19 cellular contexts compared by ENCODE assay signal in the genomic region with DNA sequence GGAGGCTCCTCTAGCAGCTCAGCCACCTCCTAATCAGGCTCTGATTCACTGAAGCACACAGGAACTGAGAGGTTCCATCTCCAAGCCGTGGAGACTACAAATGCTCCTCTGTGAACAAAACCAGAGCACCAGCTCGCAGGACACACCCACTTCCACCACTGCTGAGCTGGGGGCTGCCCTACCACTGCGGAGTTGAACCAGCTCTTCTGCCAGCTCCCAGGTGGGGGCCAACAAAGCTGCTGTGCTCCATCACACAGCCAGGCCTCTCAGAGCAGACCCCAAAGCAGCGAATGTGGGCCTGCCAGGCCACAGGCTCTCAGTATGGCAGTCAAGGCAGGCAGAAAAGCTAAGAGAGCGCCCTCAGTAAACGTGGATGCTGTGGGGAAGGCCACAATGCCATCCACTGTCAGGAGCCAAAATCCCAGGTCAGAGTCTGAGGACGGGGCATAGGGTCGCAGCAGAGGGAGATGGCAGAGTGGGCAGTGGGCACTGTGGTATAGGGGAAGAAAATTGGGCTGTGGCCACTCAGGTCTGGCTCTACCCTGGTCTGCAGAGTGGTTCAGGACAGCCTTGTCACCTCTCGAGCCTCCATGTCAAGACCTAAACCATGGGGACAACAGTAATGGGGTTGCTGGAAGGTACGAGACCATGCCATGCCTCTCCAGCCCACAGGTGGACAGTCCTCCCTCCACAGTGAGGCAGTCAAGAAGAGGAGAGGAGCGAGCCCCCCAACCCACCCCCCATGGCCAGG.
A peak's percentile ranks its signal among the peaks of the same experiment; 100 is the strongest.
DNase-seq lines count a peak whose midpoint lies in the region; ATAC-seq, FAIRE-seq and TF ChIP-seq lines count a peak whose summit lies in the region.
"Had no signal": no experiment of that assay in that cellular context is flagged by ENCODE, and none has a peak within 500 bp of the region (broad histone marks: within the 10 kb centered on the region; RNA-seq: fewer than 3 reads in every experiment).

No MANE protein-coding gene starts in this region.

- no peak overlapping the region for H3K4me2 ChIP-seq in H1 (ENCODE audit: insufficient read depth in 1 of 2, low read depth in 2 of 2, low read length in 2 of 2)

- H4K91ac ChIP-seq in H1 (replicated peaks; ENCODE audit: insufficient read length, low read length), result no peak overlapping the region

- no peak for TF ChIP-seq POLR2A in H1 (IDR thresholded peaks at IDR 0.05; ENCODE audit: control extremely low read depth in 1 of 2, low read depth in 2 of 2, low read length in 2 of 2)
- TF ChIP-seq POLR2A in vagina (IDR thresholded peaks at IDR 0.05), result no peak

- H4K20me1 ChIP-seq in H1 (replicated peaks in 1 of 2; ENCODE audit: control insufficient read depth in 1 of 2, insufficient read depth in 2 of 2, low read length in 2 of 2), result no peaks in the 10 kb centered on the region

- H3K23ac ChIP-seq in H1 (ENCODE audit: insufficient read length), result no peak overlapping the region

- H3K9me3 Mint-ChIP-seq in natural killer cell treated with Interleukin-12 subunit alpha and Interleukin-12 subunit beta and Interleukin-15 and Interleukin-18, amount 100 ng/mL, for 72 hours, result peaks cover 2% of the 10 kb centered on the region
- H3K9me3 Mint-ChIP-seq in natural killer cell (no peaks in the 10 kb centered on the region), osteocyte (ENCODE audit: unreplicated experiment) (no peaks in the 10 kb centered on the region)
- H3K9me3 Mint-ChIP-seq: CD8-positive, alpha-beta T cell had no signal

- no peak overlapping the region for H3K4me3 Mint-ChIP-seq in natural killer cell treated with Interleukin-12 subunit alpha and Interleukin-12 subunit beta and Interleukin-15 and Interleukin-18, amount 100 ng/mL, for 72 hours
- H3K4me3 Mint-ChIP-seq in natural killer cell (no peak overlapping the region), osteocyte (ENCODE audit: unreplicated experiment) (no peak overlapping the region)
- H3K4me3 Mint-ChIP-seq: CD8-positive, alpha-beta T cell; HFFc6 had no signal

- no peak for TF ChIP-seq RAD21 in H1 (IDR thresholded peaks at IDR 0.05 in 1 of 2, conservative IDR thresholded peaks at IDR 0.05 in 1 of 2; ENCODE audit: low read depth in 2 of 2, low read length in 2 of 2)

- no peak overlapping the region for H3K14ac ChIP-seq in H1 (ENCODE audit: insufficient read length)

- peaks cover 3 to 4% of the 10 kb centered on the region in 2 experiments; a peak in 3 of 4 replicates for H3K9me3 ChIP-seq in H1 (ENCODE audit: insufficient read depth in 2 of 2, low read depth in 1 of 2, low read length in 1 of 2)
- no peaks in the 10 kb centered on the region for H3K9me3 ChIP-seq in vagina

- H3K23me2 ChIP-seq in H1 (ENCODE audit: low read depth, low read length), result peaks cover 12% of the 10 kb centered on the region; the same call in 1 of the 2 replicates

- DNase-seq in natural killer cell treated with Interleukin-12 subunit alpha and Interleukin-12 subunit beta and Interleukin-15 and Interleukin-18, amount 100 ng/mL, for 72 hours (ENCODE audit: low spot score), result peak; percentile 28
- DNase-seq in natural killer cell (no peak), H1 (ENCODE audit: low read depth in 1 of 2, low spot score in 2 of 2) (peak in 1 of 2 experiments; percentile 35), osteocyte (ENCODE audit: extremely low spot score, unreplicated experiment) (peak; percentile 75), vagina (ENCODE audit: extremely low spot score in 2 of 2) (peak; percentile 81 to 91), RPMI8226 (no peak)
- DNase-seq in activated CD4-positive, alpha-beta T cell treated with anti-CD3 and anti-CD28 coated beads, Interleukin-2, amount 50 U/mL, for 1 hour, result no peak
- DNase-seq: GF-D8; GOT3; HFFc6; NCI-H1436 treated with DMSO at 0.1 percent for 48 hours; NCI-H526; NK-92 treated with Interleukin-12 subunit alpha and Interleukin-12 subunit beta, amount 100 ng/mL, for 24 hours; OCI-M1 had no signal

- no peaks in the 10 kb centered on the region for H3K27me3 ChIP-seq in H1 (replicated peaks in 1 of 4; ENCODE audit: control insufficient read depth in 3 of 4, extremely low read depth in 1 of 4, insufficient read depth in 3 of 4, low read length in 3 of 4)
- no peaks in the 10 kb centered on the region for H3K27me3 ChIP-seq in vagina

- no peak overlapping the region for H3K27ac Mint-ChIP-seq in natural killer cell treated with Interleukin-12 subunit alpha and Interleukin-12 subunit beta and Interleukin-15 and Interleukin-18, amount 100 ng/mL, for 72 hours
- H3K27ac Mint-ChIP-seq in natural killer cell, result no peak overlapping the region
- H3K27ac Mint-ChIP-seq in osteocyte (ENCODE audit: unreplicated experiment), result no peak overlapping the region
- H3K27ac Mint-ChIP-seq: CD8-positive, alpha-beta T cell; HFFc6 had no signal

- CTCF ChIA-PET in H1 (lab: Charles Lee; ENCODE audit: partially characterized antibody), result interaction anchor here (0.8 to 2.1 kb wide), 4 partner anchors 9 to 77 kb away, joined by 3 to 6 read pairs (median 4); no protein-coding TSS in a partner anchor

- no peak overlapping the region for H2AK5ac ChIP-seq in H1 (ENCODE audit: low read depth, low read length)

- WGBS in H1 (ENCODE audit: extremely low coverage in 1 of 2, insufficient coverage in 1 of 2, insufficient read length in 1 of 2, insufficient replicate concordance in 2 of 2, low coverage in 1 of 2, low lambda C conversion rate in 2 of 2, missing lambda C conversion rate in 1 of 2), 2 experiments, result 87% methylated on average over 11 of the region's 11 CpGs; no CpG with 5 or more reads in 1 of the 2 experiments

- H3K4me1 ChIP-seq in H1 (replicated peaks in 1 of 4; ENCODE audit: control insufficient read depth in 3 of 4, insufficient read depth in 4 of 4, low read length in 3 of 4), result no peaks in the 10 kb centered on the region
- H3K4me1 ChIP-seq in vagina, result no peaks in the 10 kb centered on the region

- H3K79me1 ChIP-seq in H1 (ENCODE audit: low read depth, low read length), result no peaks in the 10 kb centered on the region

- no peak overlapping the region for H3K56ac ChIP-seq in H1 (replicated peaks; ENCODE audit: insufficient read length, low read depth, low read length)

- H3K27ac ChIP-seq in H1 (ENCODE audit: low read depth, low read length) (no peak overlapping the region), vagina (no peak overlapping the region)
- H3K27ac ChIP-seq: HL-60, RWPE1 had no signal

- H3K4me1 Mint-ChIP-seq in natural killer cell treated with Interleukin-12 subunit alpha and Interleukin-12 subunit beta and Interleukin-15 and Interleukin-18, amount 100 ng/mL, for 72 hours (ENCODE audit: low read depth in 2 of 2), result no peaks in the 10 kb centered on the region
- no peaks in the 10 kb centered on the region for H3K4me1 Mint-ChIP-seq in natural killer cell
- no peaks in the 10 kb centered on the region for H3K4me1 Mint-ChIP-seq in osteocyte (ENCODE audit: unreplicated experiment)

- no peaks in the 10 kb centered on the region for H3K36me3 Mint-ChIP-seq in natural killer cell treated with Interleukin-12 subunit alpha and Interleukin-12 subunit beta and Interleukin-15 and Interleukin-18, amount 100 ng/mL, for 72 hours
- H3K36me3 Mint-ChIP-seq in natural killer cell, result no peaks in the 10 kb centered on the region
- no peaks in the 10 kb centered on the region for H3K36me3 Mint-ChIP-seq in osteocyte (ENCODE audit: unreplicated experiment)
- H3K36me3 Mint-ChIP-seq: CD8-positive, alpha-beta T cell had no signal

- no peak overlapping the region for H2BK12ac ChIP-seq in H1 (ENCODE audit: low read depth, low read length)

- H3K36me3 ChIP-seq in H1 (ENCODE audit: control insufficient read depth in 2 of 4, insufficient read depth in 4 of 4, low read length in 3 of 4) (no peaks in the 10 kb centered on the region), vagina (no peaks in the 10 kb centered on the region)

- TF ChIP-seq CTCF in natural killer cell (IDR thresholded peaks at IDR 0.05) (no peak), H1 (IDR thresholded peaks at IDR 0.05; ENCODE audit: control extremely low read depth in 1 of 3, insufficient read depth in 1 of 3, low read depth in 1 of 3, low read length in 3 of 3) (no peak), osteocyte (IDR thresholded peaks at IDR 0.05) (no peak), vagina (IDR thresholded peaks at IDR 0.05) (no peak)

- H4K5ac ChIP-seq in H1 (ENCODE audit: insufficient read length, low read depth, low read length), result no peak overlapping the region

- H3K4ac ChIP-seq in H1 (replicated peaks; ENCODE audit: insufficient read length, low read depth, low read length), result no peak overlapping the region

- H2BK5ac ChIP-seq in H1 (ENCODE audit: low read depth, low read length), result no peak overlapping the region

- H3K4me3 ChIP-seq in H1 (ENCODE audit: extremely low read depth in 1 of 4, insufficient read depth in 2 of 4, low read depth in 3 of 4, low read length in 4 of 4) (no peak overlapping the region), vagina (no peak overlapping the region)
- H3K4me3 ChIP-seq: K562 had no signal

- H4K8ac ChIP-seq in H1 (ENCODE audit: extremely low read depth, insufficient read depth, low read length), result peak overlapping the region; percentile 3; the same call in 1 of the 2 replicates

- POLR2A ChIA-PET in H1 (lab: Charles Lee; ENCODE audit: partially characterized antibody), result no interaction called here

- no peak for ATAC-seq in natural killer cell treated with Interleukin-12 subunit alpha and Interleukin-12 subunit beta and Interleukin-15 and Interleukin-18, amount 100 ng/mL, for 72 hours
- no peak for ATAC-seq in natural killer cell
- no peak for ATAC-seq in GM21526 (IDR thresholded peaks at IDR 0.05; ENCODE audit: low FRiP score, unreplicated experiment)
- ATAC-seq: CD8-positive, alpha-beta T cell; K562 had no signal

- peaks cover under 1 to 8% of the 10 kb centered on the region in 2 donors for H3K27me3 Mint-ChIP-seq in natural killer cell treated with Interleukin-12 subunit alpha and Interleukin-12 subunit beta and Interleukin-15 and Interleukin-18, amount 100 ng/mL, for 72 hours
- H3K27me3 Mint-ChIP-seq in natural killer cell (ENCODE audit: low read depth in 2 of 2) (no peaks in the 10 kb centered on the region), osteocyte (ENCODE audit: unreplicated experiment) (no peaks in the 10 kb centered on the region)

- intact Hi-C loops in natural killer cell (cut with micrococcal nuclease), result no loop called here
- intact Hi-C loops in vagina (cut with DNase I), result no loop called here

- no peak overlapping the region for H2AFZ ChIP-seq in H1 (ENCODE audit: low read length)

- no peak overlapping the region for H2BK120ac ChIP-seq in H1 (replicated peaks; ENCODE audit: low read depth, low read length)

- FAIRE-seq in H1 (lab: Jason Lieb, UNC), result no peak
- FAIRE-seq: K562 had no signal

- H3K9ac ChIP-seq in H1 (replicated peaks in 1 of 4; ENCODE audit: extremely low read depth in 1 of 4, low read depth in 3 of 4, low read length in 3 of 4), result no peak overlapping the region; a peak in 1 of 7 replicates

- no peak for TF ChIP-seq EP300 in H1 (IDR thresholded peaks at IDR 0.05; ENCODE audit: borderline replicate concordance in 1 of 2, low read depth in 2 of 2, low read length in 2 of 2)

- H3K18ac ChIP-seq in H1 (ENCODE audit: extremely low read depth, low read length), result no peak overlapping the region

- H2BK15ac ChIP-seq in H1 (ENCODE audit: low read length), result no peak overlapping the region

- no peak overlapping the region for H2BK20ac ChIP-seq in H1 (ENCODE audit: low read length)

- no peaks in the 10 kb centered on the region for H3K79me2 ChIP-seq in H1 (ENCODE audit: control insufficient read depth in 1 of 2, insufficient read depth in 2 of 2, low read length in 2 of 2)

TF ChIP-seq in H1, 55 proteins besides CTCF, POLR2A, EP300 and RAD21 (continues in another document):
- no peak for TF ChIP-seq JUND (IDR thresholded peaks at IDR 0.05; ENCODE audit: low read length)

Comparison
In these comparisons a context has a peak if more than half of its experiments do, and no peak if none do; other contexts are left out.
1. DNase-seq: peak in natural killer cell treated with Interleukin-12 subunit alpha and Interleukin-12 subunit beta and Interleukin-15 and Interleukin-18, amount 100 ng/mL, for 72 hours (single experiment), osteocyte (single experiment) and vagina (2 of 2); none in natural killer cell (single experiment), RPMI8226 (single experiment) and activated CD4-positive, alpha-beta T cell treated with anti-CD3 and anti-CD28 coated beads, Interleukin-2, amount 50 U/mL, for 1 hour (single experiment).